In the genomic region with DNA sequence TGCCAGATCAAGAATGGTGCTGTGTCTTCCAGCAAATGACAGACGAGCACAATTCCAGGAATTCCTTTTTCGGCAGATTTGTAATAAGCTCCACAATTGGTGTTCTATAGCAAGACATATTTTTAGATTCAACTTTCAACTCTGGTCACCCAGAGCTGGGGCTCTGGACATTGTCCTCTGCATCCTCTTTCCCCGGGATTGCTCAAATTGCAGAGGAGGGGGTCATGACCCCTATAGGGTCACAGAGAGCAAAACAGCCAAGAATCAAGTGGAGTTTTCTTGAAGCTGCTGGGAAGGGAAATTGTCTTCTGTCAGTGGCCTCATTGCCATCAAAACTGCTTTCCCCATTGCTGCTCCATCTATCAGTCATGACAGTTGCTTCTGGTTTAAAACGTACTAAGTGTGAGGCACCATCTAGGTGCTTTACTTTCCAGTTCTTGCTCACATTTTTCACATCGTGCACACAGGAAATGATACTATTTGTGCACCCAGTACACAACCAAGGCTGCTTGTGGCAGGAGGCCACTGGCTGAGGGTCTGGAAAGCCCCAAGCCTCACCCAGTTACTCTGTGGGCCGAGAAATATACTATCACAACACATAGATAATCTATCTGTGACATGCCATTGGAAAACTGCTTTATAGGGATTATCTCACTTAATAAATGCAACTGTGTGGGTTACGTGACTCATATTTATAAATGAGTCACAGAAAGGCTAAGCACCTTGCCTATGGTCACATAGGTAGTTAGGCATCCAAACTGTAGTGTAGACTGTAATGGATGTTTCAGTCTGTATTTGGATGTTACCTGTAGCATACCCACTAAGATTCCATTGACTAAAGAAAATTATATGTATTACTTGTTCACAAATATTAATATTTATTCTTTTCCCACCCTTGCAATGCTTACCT, we compare ENCODE assay signal across 18 cellular contexts.
DNase-seq lines count a peak whose midpoint lies in the region; ATAC-seq and TF ChIP-seq lines count a peak whose summit lies in the region.
"Had no signal": no experiment of that assay in that cellular context is flagged by ENCODE, and none has a peak within 500 bp of the region (broad histone marks: within the 10 kb centered on the region; RNA-seq: fewer than 3 reads in every experiment).

No MANE protein-coding gene starts in this region.

- WGBS in testis, 2 donors: 36 to 47% methylated on average over 7 of the region's 7 CpGs

- TF ChIP-seq POLR2A in testis (IDR thresholded peaks at IDR 0.05): no peak

- BruUV-seq in PC-9 (replicated peaks; lab: Mats Ljungman, UMichigan) (no TSS peak), A673 (replicated peaks; lab: Mats Ljungman, UMichigan) (no TSS peak)

- H3K4me1 ChIP-seq in PC-9 (replicated peaks; ENCODE audit: insufficient read depth) (no peaks in the 10 kb centered on the region), testis (no peaks in the 10 kb centered on the region), A673 (ENCODE audit: insufficient read depth, low read length, poor library complexity, severe bottlenecking) (no peaks in the 10 kb centered on the region)
- H3K4me1 ChIP-seq: BLaER1 treated with 17β-estradiol and CSF1 and Interleukin-3, amounts not matched to agents 10 nM and 100 nM; gastrocnemius medialis had no signal

- no peak overlapping the region for H3K27ac ChIP-seq in PC-9
- no peak overlapping the region for H3K27ac ChIP-seq in testis
- H3K27ac ChIP-seq in A673 (ENCODE audit: low read depth, low read length, poor library complexity, severe bottlenecking): no peak overlapping the region
- H3K27ac ChIP-seq: BLaER1 treated with 17β-estradiol and CSF1 and Interleukin-3, amounts not matched to agents 10 nM and 100 nM; coronary artery; gastrocnemius medialis; neutrophil had no signal

- no peaks in the 10 kb centered on the region for H4K20me1 ChIP-seq in PC-9 (ENCODE audit: insufficient read depth)
- H4K20me1 ChIP-seq: BLaER1 treated with 17β-estradiol and CSF1 and Interleukin-3, amounts not matched to agents 10 nM and 100 nM had no signal

- DNase-seq in Daoy (ENCODE audit: low read depth) (peak; percentile 10), PC-9 (peak in 1 of 2 experiments; percentile 63), testis (no peak), A673 (ENCODE audit: low spot score) (no peak), NCI-H526 (lab: John Stamatoyannopoulos, UW) (no peak), activated gamma-delta T cell treated with Interleukin-2 at 50 U/mL for 16 hours (no peak)
- DNase-seq: activated naive CD4-positive, alpha-beta T cell treated with Interleukin-2 at 50 U/mL for 16 hours; gastrocnemius medialis; IMR-90; left cardiac atrium; NCI-H2081; stimulated activated naive CD4-positive, alpha-beta T cell treated with Interleukin-2 at 50 U/mL for 16 hours had no signal

- peak overlapping the region; percentile 26 for H3K4me2 ChIP-seq in PC-9
- H3K4me2 ChIP-seq: BLaER1 treated with 17β-estradiol and CSF1 and Interleukin-3, amounts not matched to agents 10 nM and 100 nM had no signal

- CTCF ChIA-PET in PC-9 (lab: Charles Lee): no interaction called here
- CTCF ChIA-PET in A673 (lab: Charles Lee): no interaction called here

- intact Hi-C loops in PC-9 (cut with micrococcal nuclease; ENCODE audit: unreplicated experiment) (no loop called here), testis (cut with DNase I; ENCODE audit: low total_unique reads) (no loop called here), A673 (cut with micrococcal nuclease; ENCODE audit: unreplicated experiment) (no loop called here)

- no peaks in the 10 kb centered on the region for H3K36me3 ChIP-seq in PC-9 (ENCODE audit: low read depth)
- no peaks in the 10 kb centered on the region for H3K36me3 ChIP-seq in testis (ENCODE audit: low read depth, missing control alignments)
- no peaks in the 10 kb centered on the region for H3K36me3 ChIP-seq in A673 (ENCODE audit: insufficient read depth, low read length, poor library complexity, severe bottlenecking)
- H3K36me3 ChIP-seq: BLaER1 treated with 17β-estradiol and CSF1 and Interleukin-3, amounts not matched to agents 10 nM and 100 nM; gastrocnemius medialis; neutrophil had no signal

- H3F3A ChIP-seq in PC-9 (ENCODE audit: insufficient read depth, low read depth): no peaks in the 10 kb centered on the region

- no peaks in the 10 kb centered on the region; the same call in 1 of the 2 replicates for H3K9me2 ChIP-seq in PC-9 (ENCODE audit: insufficient read depth)

- ATAC-seq in GM18511 (IDR thresholded peaks at IDR 0.05; ENCODE audit: unreplicated experiment) (peak; percentile 77), HG02840 (IDR thresholded peaks at IDR 0.05; ENCODE audit: low FRiP score, unreplicated experiment) (peak; percentile 62)
- ATAC-seq: gastrocnemius medialis, left cardiac atrium, Panc1 had no signal

- no peaks in the 10 kb centered on the region for H3K79me2 ChIP-seq in PC-9 (ENCODE audit: low read depth)

- H3K27me3 ChIP-seq in PC-9 (ENCODE audit: insufficient read depth, low read depth): no peaks in the 10 kb centered on the region
- H3K27me3 ChIP-seq in testis: no peaks in the 10 kb centered on the region
- H3K27me3 ChIP-seq in A673 (replicated peaks; ENCODE audit: insufficient read depth, low read depth, low read length, poor library complexity): no peaks in the 10 kb centered on the region
- H3K27me3 ChIP-seq: BLaER1 treated with 17β-estradiol and CSF1 and Interleukin-3, amounts not matched to agents 10 nM and 100 nM; gastrocnemius medialis had no signal

- H3K4me3 ChIP-seq in PC-9 (no peak overlapping the region), testis (no peak overlapping the region), A673 (ENCODE audit: low read depth, low read length, poor library complexity, severe bottlenecking) (no peak overlapping the region)
- H3K4me3 ChIP-seq: BLaER1 treated with 17β-estradiol and CSF1 and Interleukin-3, amounts not matched to agents 10 nM and 100 nM; coronary artery; gastrocnemius medialis had no signal

- TF ChIP-seq CTCF in PC-9 (conservative IDR thresholded peaks at IDR 0.05): no peak
- no peak for TF ChIP-seq CTCF in testis (IDR thresholded peaks at IDR 0.05)
- no peak for TF ChIP-seq CTCF in A673 (conservative IDR thresholded peaks at IDR 0.05; ENCODE audit: low read depth, low read length)

- H3K9me3 ChIP-seq in PC-9 (ENCODE audit: insufficient read depth, low read depth) (no peaks in the 10 kb centered on the region), testis (no peaks in the 10 kb centered on the region), A673 (ENCODE audit: low read depth, low read length, poor library complexity, severe bottlenecking) (no peaks in the 10 kb centered on the region)
- H3K9me3 ChIP-seq: gastrocnemius medialis, neutrophil had no signal

- H2AFZ ChIP-seq in PC-9: no peak overlapping the region

- POLR2A ChIA-PET in PC-9 (lab: Charles Lee; ENCODE audit: unreplicated experiment): no interaction called here
- POLR2A ChIA-PET in A673 (lab: Charles Lee; ENCODE audit: low non-redundant PET): no interaction called here
